23 cellular contexts compared by ENCODE assay signal in the genomic region with DNA sequence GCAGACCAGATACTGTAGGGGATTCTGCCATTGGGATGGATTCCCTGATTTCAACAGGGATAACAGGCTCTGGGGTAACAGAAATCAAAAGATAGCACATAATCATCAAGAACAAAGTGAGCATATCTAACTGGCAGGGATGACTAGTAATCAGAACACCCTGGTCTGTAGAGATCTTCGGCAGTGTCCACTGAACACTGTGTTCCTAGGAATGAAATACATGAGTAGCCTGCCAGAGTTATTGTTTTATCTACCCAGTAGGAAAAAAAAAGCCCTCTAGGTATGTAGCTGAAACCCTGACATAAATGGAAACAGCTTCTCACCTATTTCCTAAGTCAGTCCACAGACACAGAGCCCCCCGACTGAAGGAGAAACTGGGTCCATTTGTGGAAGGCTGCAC.
DNase-seq lines count a peak whose midpoint lies in the region; ATAC-seq and TF ChIP-seq lines count a peak whose summit lies in the region.
"Had no signal": no experiment of that assay in that cellular context is flagged by ENCODE, and none has a peak within 500 bp of the region (broad histone marks: within the 10 kb centered on the region; RNA-seq: fewer than 3 reads in every experiment).

No MANE protein-coding gene starts in this region.

- no peak for TF ChIP-seq CTCF in left ventricle myocardium inferior (IDR thresholded peaks at IDR 0.05; ENCODE audit: borderline replicate concordance)

- in situ Hi-C loops in G401 (cut with HindIII; ENCODE audit: low sequenced_read_pairs) = no loop called here

- intact Hi-C loops in left ventricle myocardium superior (cut with micrococcal nuclease) (no loop called here), left ventricle myocardium inferior (cut with micrococcal nuclease) (no loop called here)

- no peaks in the 10 kb centered on the region for H3K4me1 Mint-ChIP-seq in T-helper 17 cell
- H3K4me1 Mint-ChIP-seq: CD4-positive, alpha-beta memory T cell; CD4-positive, CD25-positive, alpha-beta regulatory T cell; CD8-positive, alpha-beta memory T cell had no signal

- no peaks in the 10 kb centered on the region for H3K36me3 Mint-ChIP-seq in T-helper 17 cell (ENCODE audit: low read depth)
- H3K36me3 Mint-ChIP-seq: CD14-positive monocyte; CD4-positive, alpha-beta memory T cell; CD4-positive, CD25-positive, alpha-beta regulatory T cell; CD8-positive, alpha-beta memory T cell had no signal

- no peak overlapping the region for H3K4me3 Mint-ChIP-seq in T-helper 17 cell
- H3K4me3 Mint-ChIP-seq: CD14-positive monocyte; CD4-positive, alpha-beta memory T cell; CD4-positive, CD25-positive, alpha-beta regulatory T cell; CD8-positive, alpha-beta memory T cell had no signal

- DNase-seq in left ventricle myocardium superior = no peak
- DNase-seq in left ventricle myocardium inferior = no peak
- peak; percentile 56 for DNase-seq in G401 (ENCODE audit: low spot score)
- peak; percentile 43 for DNase-seq in cerebellar cortex (ENCODE audit: low spot score)
- DNase-seq in left lobe of liver (ENCODE audit: low spot score) = no peak
- no peak for DNase-seq in Kasumi-1 (lab: John Stamatoyannopoulos, UW)
- DNase-seq in T-helper 17 cell = no peak
- DNase-seq: 8988T; ACHN; BE2C; CD4-positive, alpha-beta memory T cell; CD4-positive, CD25-positive, alpha-beta regulatory T cell; CD8-positive, alpha-beta memory T cell; COR-L47; DMS 273 treated with DMSO at 0.1 percent for 48 hours; DMS153; DMS53; DMS79; DND-41; EL; GF-D8 had no signal

- H3K27ac ChIP-seq in left ventricle myocardium inferior (replicated peaks) = no peak overlapping the region
- H3K27ac ChIP-seq: BLaER1 had no signal

- ATAC-seq in left ventricle myocardium superior (peak; percentile 34), left lobe of liver (peak; percentile 69), T-helper 17 cell (no peak)

- H3K9me3 ChIP-seq in left ventricle myocardium inferior (replicated peaks) (no peaks in the 10 kb centered on the region), T-helper 17 cell (ENCODE audit: control insufficient read depth, low read length, poor library complexity, severe bottlenecking) (no peaks in the 10 kb centered on the region)
- H3K9me3 ChIP-seq: BE2C, BLaER1 had no signal

- no peak overlapping the region for H3K27ac Mint-ChIP-seq in T-helper 17 cell
- H3K27ac Mint-ChIP-seq: CD14-positive monocyte; CD4-positive, alpha-beta memory T cell; CD4-positive, CD25-positive, alpha-beta regulatory T cell; CD8-positive, alpha-beta memory T cell had no signal

- H3K4me1 ChIP-seq in left ventricle myocardium inferior = no peaks in the 10 kb centered on the region
- H3K4me1 ChIP-seq: BE2C had no signal

- H3K36me3 ChIP-seq in left ventricle myocardium inferior = no peaks in the 10 kb centered on the region
- H3K36me3 ChIP-seq: BE2C, BLaER1 had no signal

- no peak overlapping the region for H3K4me3 ChIP-seq in left ventricle myocardium inferior
- H3K4me3 ChIP-seq: BLaER1 had no signal

- H3K27me3 ChIP-seq in left ventricle myocardium inferior (ENCODE audit: low read depth) = no peaks in the 10 kb centered on the region
- H3K27me3 ChIP-seq: BE2C, BLaER1 had no signal

- H3K27me3 Mint-ChIP-seq in T-helper 17 cell = no peaks in the 10 kb centered on the region
- H3K27me3 Mint-ChIP-seq: CD4-positive, alpha-beta memory T cell; CD4-positive, CD25-positive, alpha-beta regulatory T cell; CD8-positive, alpha-beta memory T cell had no signal

Comparison
In these comparisons a context has a peak if more than half of its experiments do, and no peak if none do; other contexts are left out.
1. DNase-seq: peak in G401 (single experiment) and cerebellar cortex (single experiment); none in left ventricle myocardium superior (single experiment), left ventricle myocardium inferior (single experiment), left lobe of liver (single experiment), Kasumi-1 (0 of 2) and T-helper 17 cell (0 of 3).